ENCODE assay signal across 9 cellular contexts in the genomic region with DNA sequence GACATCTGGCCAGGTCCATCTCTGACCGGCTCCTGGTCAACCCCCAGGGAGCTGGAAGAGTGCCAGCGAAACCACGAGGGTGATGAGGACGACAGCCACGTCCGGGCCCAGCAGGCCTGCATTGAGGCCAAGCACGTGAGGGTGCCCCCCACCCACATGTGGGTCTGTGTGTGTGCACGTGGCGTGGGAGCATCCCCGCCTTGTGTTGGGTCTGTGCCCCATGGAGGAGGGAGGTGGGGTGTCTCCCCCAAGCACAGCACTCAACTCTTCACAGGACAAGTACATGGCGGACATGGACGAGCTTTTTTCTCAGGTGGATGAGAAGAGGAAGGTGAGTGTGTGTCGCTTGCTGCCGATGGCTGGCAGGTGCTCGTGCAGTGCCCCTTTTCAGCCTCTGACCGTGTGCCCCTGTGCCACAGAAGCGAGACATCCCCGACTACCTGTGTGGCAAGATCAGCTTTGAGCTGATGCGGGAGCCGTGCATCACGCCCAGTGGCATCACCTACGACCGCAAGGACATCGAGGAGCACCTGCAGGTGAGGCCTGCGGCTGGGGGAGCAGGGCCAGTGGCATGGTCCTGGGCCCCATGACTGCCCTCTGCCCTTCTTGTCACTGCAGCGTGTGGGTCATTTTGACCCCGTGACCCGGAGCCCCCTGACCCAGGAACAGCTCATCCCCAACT. TPM values are rescaled to one million over a fixed set of nuclear protein-coding genes. Genes with fewer than 3 reads are reported as not detected.
DNase-seq lines count a peak whose midpoint lies in the region; ATAC-seq and TF ChIP-seq lines count a peak whose summit lies in the region.
"Had no signal": no experiment of that assay in that cellular context is flagged by ENCODE, and none has a peak within 500 bp of the region (broad histone marks: within the 10 kb centered on the region; RNA-seq: fewer than 3 reads in every experiment).

No MANE protein-coding gene starts in this region.

- H3K36me3 ChIP-seq in GM23248 (ENCODE audit: low read depth): peaks cover 11% of the 10 kb centered on the region; the same call in 1 of the 2 replicates
- peaks cover 5% of the 10 kb centered on the region; the same call in 1 of the 2 replicates for H3K36me3 ChIP-seq in Panc1 (ENCODE audit: control insufficient read depth, insufficient read depth, low read length)
- peaks cover 36% of the 10 kb centered on the region for H3K36me3 ChIP-seq in endodermal cell (ENCODE audit: control insufficient read depth, insufficient read depth, low read length)
- H3K36me3 ChIP-seq in rectal smooth muscle tissue (ENCODE audit: control insufficient read depth, insufficient read depth, low read length): peaks cover 15% of the 10 kb centered on the region

- peaks cover 15% of the 10 kb centered on the region; the same call in 1 of the 2 replicates for H3F3A ChIP-seq in GM23248 (ENCODE audit: insufficient read depth)

- peaks cover 45% of the 10 kb centered on the region for H3K79me2 ChIP-seq in GM23248 (ENCODE audit: insufficient read depth)

- no peak overlapping the region for H2AFZ ChIP-seq in GM23248

- ATAC-seq in Panc1 (no peak), GM19035 (IDR thresholded peaks at IDR 0.05; ENCODE audit: unreplicated experiment) (no peak), HG03342 (IDR thresholded peaks at IDR 0.05; ENCODE audit: unreplicated experiment) (no peak), HG02798 (IDR thresholded peaks at IDR 0.05; ENCODE audit: poor library complexity, unreplicated experiment) (no peak)

- TSS peak; percentile 97 for BruUV-seq in Panc1 (replicated peaks; lab: Mats Ljungman, UMichigan)

- WGBS in GM23248 (ENCODE audit: low coverage in 1 of 2, low lambda C conversion rate in 2 of 2, missing lambda C conversion rate in 2 of 2), 2 experiments: 68 to 74% methylated on average over 28 of the region's 28 CpGs
- 94 to 97% methylated on average over 17 to 28 of the region's 28 CpGs for WGBS in endodermal cell (ENCODE audit: insufficient coverage in 1 of 2, insufficient read length in 1 of 2), 2 experiments

- H3K27ac ChIP-seq in GM23248: peak overlapping the region; percentile 63; the same call in 1 of the 2 replicates
- H3K27ac ChIP-seq in Panc1 (ENCODE audit: low read length): peak overlapping the region; percentile 87
- no peak overlapping the region for H3K27ac ChIP-seq in endodermal cell (ENCODE audit: low read depth, low read length)
- no peak overlapping the region for H3K27ac ChIP-seq in rectal smooth muscle tissue (ENCODE audit: low read depth, low read length)

- H3K36me3 Mint-ChIP-seq in endodermal cell (ENCODE audit: low read depth): peaks cover 31% of the 10 kb centered on the region

- H3K4me3 Mint-ChIP-seq in endodermal cell: peak overlapping the region; percentile 73

- H3K9ac ChIP-seq in GM23248 (peak overlapping the region; percentile 85), endodermal cell (ENCODE audit: extremely low read depth, low read length, poor library complexity, severe bottlenecking) (no peak overlapping the region), rectal smooth muscle tissue (ENCODE audit: low read length) (no peak overlapping the region)

- DNase-seq in GM23248: no peak
- no peak for DNase-seq in Panc1 (ENCODE audit: low read depth, low spot score)
- no peak for DNase-seq in endodermal cell
- DNase-seq: NCI-H187 treated with DMSO at 0.1 percent for 48 hours had no signal

- H3K4me1 Mint-ChIP-seq in endodermal cell: peaks cover 17% of the 10 kb centered on the region

- TF ChIP-seq CTCF in Panc1 (IDR thresholded peaks at IDR 0.05): no peak
- TF ChIP-seq CTCF in endodermal cell (conservative IDR thresholded peaks at IDR 0.05): no peak

- in situ Hi-C loops in GM23248 (cut with MboI) (no loop called here), Panc1 (cut with HindIII; ENCODE audit: low pct_unique_long_range_greater_than_20kb, low sequenced_read_pairs) (no loop called here)

- H3K27me3 Mint-ChIP-seq in endodermal cell (ENCODE audit: insufficient read depth): no peaks in the 10 kb centered on the region

- no peaks in the 10 kb centered on the region for H3K9me3 Mint-ChIP-seq in endodermal cell

- H3K27ac Mint-ChIP-seq in endodermal cell: peak overlapping the region; percentile 48

- H3K27me3 ChIP-seq in GM23248 (replicated peaks; ENCODE audit: insufficient read depth): no peaks in the 10 kb centered on the region
- no peaks in the 10 kb centered on the region for H3K27me3 ChIP-seq in Panc1 (ENCODE audit: control insufficient read depth, insufficient read depth, low read length)
- H3K27me3 ChIP-seq in endodermal cell (ENCODE audit: control insufficient read depth, insufficient read depth, low read length, poor library complexity, severe bottlenecking): no peaks in the 10 kb centered on the region
- no peaks in the 10 kb centered on the region for H3K27me3 ChIP-seq in rectal smooth muscle tissue (ENCODE audit: control insufficient read depth, insufficient read depth, low read length)
- H3K27me3 ChIP-seq: adrenal gland had no signal

- intact Hi-C loops in Panc1 (cut with micrococcal nuclease; ENCODE audit: unreplicated experiment): loop anchor here (10.0 kb wide), 1 partner anchor 1093 kb away; the partner anchor contains the start of genes EME2, MRPS34 and NME3

- H3K9me3 ChIP-seq in GM23248 (ENCODE audit: low read depth) (no peaks in the 10 kb centered on the region), Panc1 (ENCODE audit: control insufficient read depth, insufficient read depth, low read depth, low read length) (no peaks in the 10 kb centered on the region), endodermal cell (ENCODE audit: control insufficient read depth, low read length) (no peaks in the 10 kb centered on the region)
- H3K9me3 ChIP-seq: adrenal gland had no signal

- H3K9me2 ChIP-seq in GM23248 (ENCODE audit: insufficient read depth): no peaks in the 10 kb centered on the region

- POLR2A ChIA-PET in Panc1 (lab: Charles Lee): no interaction called here

- H3K4me3 ChIP-seq in GM23248 (peak overlapping the region; percentile 77), Panc1 (ENCODE audit: low read depth in 2 of 2, low read length in 2 of 2) (peak overlapping the region; percentile 66 to 71), endodermal cell (ENCODE audit: low read length) (peak overlapping the region; percentile 91), rectal smooth muscle tissue (ENCODE audit: low read length) (peak overlapping the region; percentile 66)

- H4K20me1 ChIP-seq in GM23248 (ENCODE audit: insufficient read depth): no peaks in the 10 kb centered on the region

- CTCF ChIA-PET in Panc1 (lab: Charles Lee): interaction anchor here (1.1 kb wide), 1 partner anchor 14 kb away, joined by 3 read pairs; the partner anchor contains the start of gene RHOT2

- H3K4me1 ChIP-seq in GM23248 (ENCODE audit: insufficient read depth) (peaks cover 15% of the 10 kb centered on the region), Panc1 (ENCODE audit: control insufficient read depth, insufficient read depth, low read length) (peaks cover 18% of the 10 kb centered on the region), endodermal cell (ENCODE audit: control insufficient read depth, insufficient read depth, low read length) (peaks cover 18% of the 10 kb centered on the region), rectal smooth muscle tissue (ENCODE audit: control insufficient read depth, insufficient read depth, low read length) (peaks cover 15% of the 10 kb centered on the region)

- peak overlapping the region; percentile 94 for H3K4me2 ChIP-seq in GM23248 (ENCODE audit: unreplicated experiment)

RNA-seq across cellular contexts. Expression of gene STUB1, which starts 1.7 kb away (rescaled TPM):
- total RNA-seq in GM23248 (2014; rRNA removed; shearing (Covaris generic)): 183 and 201 TPM in 2 replicates
- polyA plus RNA-seq in GM23248 (2016; fragmentation: Nextera tagmentation; extraction: Ambion mirVana): 207 and 216 TPM in 2 replicates
- 217 TPM for total RNA-seq in Panc1 (2021; ENCODE audit: unreplicated experiment)
- polyA plus RNA-seq in Panc1 (2012; ENCODE audit: insufficient read length): 401 TPM
- 100 to 1,000 TPM; 105 to 124 TPM for total RNA-seq in endodermal cell
- 68.0 TPM for polyA plus RNA-seq in endodermal cell (2013, experiment 1 of 2)
- polyA plus RNA-seq in endodermal cell (2013, experiment 2 of 2): 67.5 TPM

RNA-seq across cellular contexts. Expression of gene JMJD8, which starts 2.2 kb away (rescaled TPM):
- 88.8 and 96.3 TPM in 2 replicates for total RNA-seq in GM23248 (2014; rRNA removed; shearing (Covaris generic))
- 87.9 and 91.6 TPM in 2 replicates for polyA plus RNA-seq in GM23248 (2016; fragmentation: Nextera tagmentation; extraction: Ambion mirVana)
- total RNA-seq in Panc1 (2021; ENCODE audit: unreplicated experiment) (73.9 TPM), endodermal cell (10 to 100 TPM; 48.8 to 55.6 TPM)
- polyA plus RNA-seq in Panc1 (2012; ENCODE audit: insufficient read length): 136 TPM
- polyA plus RNA-seq in endodermal cell (2013, experiment 1 of 2): 43.9 TPM
- 39.3 TPM for polyA plus RNA-seq in endodermal cell (2013, experiment 2 of 2)

RNA-seq across cellular contexts. Expression of gene RHBDL1, which starts 6.4 kb away (rescaled TPM):
- 0.89 and 2.1 TPM in 2 replicates for total RNA-seq in GM23248 (2014; rRNA removed; shearing (Covaris generic))
- 0.90 and 1.5 TPM in 2 replicates for polyA plus RNA-seq in GM23248 (2016; fragmentation: Nextera tagmentation; extraction: Ambion mirVana)
- total RNA-seq in Panc1 (2021; ENCODE audit: unreplicated experiment) (6.6 TPM), endodermal cell (1 to 10 TPM; 3.7 to 5.1 TPM)
- polyA plus RNA-seq in Panc1 (2012; ENCODE audit: insufficient read length): 14.1 TPM
- 4.2 TPM for polyA plus RNA-seq in endodermal cell (2013, experiment 1 of 2)
- 2.2 TPM for polyA plus RNA-seq in endodermal cell (2013, experiment 2 of 2)

RNA-seq across cellular contexts. Expression of gene WDR24, which starts 8.3 kb away (rescaled TPM):
- total RNA-seq in GM23248 (2014; rRNA removed; shearing (Covaris generic)): 1.3 and 3.4 TPM in 2 replicates
- 13.1 and 13.7 TPM in 2 replicates for polyA plus RNA-seq in GM23248 (2016; fragmentation: Nextera tagmentation; extraction: Ambion mirVana)
- 17.9 TPM for total RNA-seq in Panc1 (2021; ENCODE audit: unreplicated experiment)
- 23.4 TPM for polyA plus RNA-seq in Panc1 (2012; ENCODE audit: insufficient read length)
- 10 to 100 TPM; 20.8 to 21.5 TPM for total RNA-seq in endodermal cell
- 13.9 TPM for polyA plus RNA-seq in endodermal cell (2013, experiment 1 of 2)
- 12.5 TPM for polyA plus RNA-seq in endodermal cell (2013, experiment 2 of 2)

RNA-seq across cellular contexts. Expression of gene RHOT2, which starts 14.0 kb away (rescaled TPM):
- 44.9 and 65.9 TPM in 2 replicates for total RNA-seq in GM23248 (2014; rRNA removed; shearing (Covaris generic))
- 65.1 and 70.0 TPM in 2 replicates for polyA plus RNA-seq in GM23248 (2016; fragmentation: Nextera tagmentation; extraction: Ambion mirVana)
- total RNA-seq in Panc1 (2021; ENCODE audit: unreplicated experiment): 195 TPM
- polyA plus RNA-seq in Panc1 (2012; ENCODE audit: insufficient read length): 223 TPM
- total RNA-seq in endodermal cell: 100 to 1,000 TPM; 180 to 193 TPM
- polyA plus RNA-seq in endodermal cell (2013, experiment 1 of 2): 121 TPM
- 103 TPM for polyA plus RNA-seq in endodermal cell (2013, experiment 2 of 2)

Comparison
In these comparisons a context has a peak if more than half of its experiments do, and no peak if none do; other contexts are left out.
1. H3K27ac ChIP-seq: peak in GM23248 (single experiment) and Panc1 (single experiment); none in endodermal cell (single experiment) and rectal smooth muscle tissue (single experiment).
2. Peak in every context shown above with its lines, with median percentiles within 50 percentile points of each other: H3K4me3 ChIP-seq.